ENCODE assay signal across 20 cellular contexts in genomic region chr21:38875694-38876492, GRCh38.
DNase-seq lines count a peak whose midpoint lies in the region; ATAC-seq, FAIRE-seq and TF ChIP-seq lines count a peak whose summit lies in the region.
"Had no signal": no experiment of that assay in that cellular context is flagged by ENCODE, and none has a peak within 500 bp of the region (broad histone marks: within the 10 kb centered on the region; RNA-seq: fewer than 3 reads in every experiment).

No MANE protein-coding gene starts in this region.

- no peaks in the 10 kb centered on the region for H3K9me3 Mint-ChIP-seq in MCF 10A (ENCODE audit: unreplicated experiment)

- H3K4me3 ChIP-seq in breast epithelium, result no peak overlapping the region
- H3K4me3 ChIP-seq in Loucy (ENCODE audit: low read length, poor library complexity, severe bottlenecking), result no peak overlapping the region
- no peak overlapping the region for H3K4me3 ChIP-seq in bronchial epithelial cell (ENCODE audit: low read depth, low read length)
- no peak overlapping the region for H3K4me3 ChIP-seq in thyroid gland (replicated peaks in 1 of 3)
- H3K4me3 ChIP-seq: mucosa of descending colon, SK-N-MC had no signal

- no peak overlapping the region for H3K27ac ChIP-seq in breast epithelium
- H3K27ac ChIP-seq in thyroid gland, result peak overlapping the region in 1 of 3 donors; percentile 39
- H3K27ac ChIP-seq: brain microvascular endothelial cell, SK-N-MC had no signal

- WGBS in thyroid gland, 2 donors, result 75 to 80% methylated on average over 10 of the region's 10 CpGs

- peak overlapping the region; percentile 57 for H3K4me2 ChIP-seq in Loucy (ENCODE audit: low read depth, low read length, poor library complexity, severe bottlenecking)

- intact Hi-C loops in MCF 10A (cut with micrococcal nuclease), result no loop called here
- intact Hi-C loops in breast epithelium (cut with DNase I; ENCODE audit: low total_unique reads), result no loop called here
- intact Hi-C loops in thyroid gland (cut with DNase I), result no loop called here

- TF ChIP-seq POLR2A in breast epithelium (IDR thresholded peaks at IDR 0.05) (no peak), thyroid gland (IDR thresholded peaks at IDR 0.05) (no peak)

- DNase-seq in MCF 10A (ENCODE audit: unreplicated experiment) (peak; percentile 83), breast epithelium (ENCODE audit: low spot score in 2 of 2) (no peak), bronchial epithelial cell (ENCODE audit: low read depth) (peak; percentile 50), thyroid gland (peak; percentile 10 to 21), HUDEP-2 (lab: John Stamatoyannopoulos, UW; ENCODE audit: unreplicated experiment in 76 of 76) (no peak), ureter (ENCODE audit: low spot score) (no peak)
- DNase-seq: activated CD8-positive, alpha-beta memory T cell treated with anti-CD3 and anti-CD28 coated beads, Interleukin-2, amount 50 U/mL, for 48 hours; activated naive CD4-positive, alpha-beta T cell treated with anti-CD3 and anti-CD28 coated beads, Interleukin-2, amount 50 U/mL, for 16 hours; brain microvascular endothelial cell; effector CD4-positive, alpha-beta T cell; foreskin melanocyte; left colon; mucosa of descending colon; NCI-H1105; stimulated activated CD4-positive, alpha-beta T cell treated with anti-CD3 and anti-CD28 coated beads, Interleukin-2, amount 100 ng/mL, for 48 hours had no signal

- POLR2A ChIA-PET in MCF 10A (lab: Yijun Ruan, JAX), result interaction anchor here (0.9 to 2.0 kb wide), 5 partner anchors 9 to 66 kb away, joined by 3 to 13 read pairs (median 4); no protein-coding TSS in a partner anchor

- no peak for ATAC-seq in HG02973 (IDR thresholded peaks at IDR 0.05; ENCODE audit: unreplicated experiment)
- ATAC-seq: HepG2, left colon, mucosa of descending colon had no signal

- no peak overlapping the region for H3K9ac ChIP-seq in Loucy (ENCODE audit: low read depth, low read length, poor library complexity, severe bottlenecking)

- no peak for FAIRE-seq in bronchial epithelial cell (lab: Jason Lieb, UNC)
- FAIRE-seq: HepG2 had no signal

- no peaks in the 10 kb centered on the region for H3K9me2 ChIP-seq in Loucy (replicated peaks; ENCODE audit: low read depth, low read length)

- H3K4me1 ChIP-seq in breast epithelium, result no peaks in the 10 kb centered on the region
- H3K4me1 ChIP-seq in Loucy (ENCODE audit: insufficient read depth, low read length, poor library complexity, severe bottlenecking), result peaks cover 20% of the 10 kb centered on the region
- H3K4me1 ChIP-seq in thyroid gland, result peaks cover 0 to 5% of the 10 kb centered on the region in 2 donors

- CTCF ChIA-PET in MCF 10A (lab: Yijun Ruan, JAX), result interaction anchor here (1.1 kb wide), 1 partner anchor 118 kb away, joined by 3 read pairs; no protein-coding TSS in a partner anchor

- no peaks in the 10 kb centered on the region for H3K36me3 ChIP-seq in breast epithelium
- no peaks in the 10 kb centered on the region for H3K36me3 ChIP-seq in Loucy (ENCODE audit: insufficient read depth, low read length)
- H3K36me3 ChIP-seq in bronchial epithelial cell (ENCODE audit: control insufficient read depth, insufficient read depth, low read length), result no peaks in the 10 kb centered on the region
- no peaks in the 10 kb centered on the region for H3K36me3 ChIP-seq in thyroid gland
- H3K36me3 ChIP-seq: brain microvascular endothelial cell had no signal

- no peaks in the 10 kb centered on the region for H3K36me3 Mint-ChIP-seq in MCF 10A (ENCODE audit: insufficient read depth, unreplicated experiment)

- H3F3A ChIP-seq in Loucy (ENCODE audit: low read depth), result no peaks in the 10 kb centered on the region; the same call in 1 of the 2 replicates

- no peaks in the 10 kb centered on the region for H4K20me1 ChIP-seq in Loucy (ENCODE audit: insufficient read depth, low read length, poor library complexity, severe bottlenecking)

- H3K9me3 ChIP-seq in breast epithelium, result peaks cover 0 to 5% of the 10 kb centered on the region in 2 donors
- H3K9me3 ChIP-seq in Loucy (ENCODE audit: insufficient read depth, low read depth, low read length), result no peaks in the 10 kb centered on the region
- no peaks in the 10 kb centered on the region for H3K9me3 ChIP-seq in thyroid gland
- H3K9me3 ChIP-seq: mucosa of descending colon had no signal

- no peaks in the 10 kb centered on the region for H3K27me3 Mint-ChIP-seq in MCF 10A (ENCODE audit: insufficient read depth, unreplicated experiment)

- no peaks in the 10 kb centered on the region for H3K79me2 ChIP-seq in Loucy (ENCODE audit: insufficient read depth, low read length)

- H3K27me3 ChIP-seq in breast epithelium (no peaks in the 10 kb centered on the region), Loucy (ENCODE audit: insufficient read depth, low read length, poor library complexity, severe bottlenecking) (no peaks in the 10 kb centered on the region), bronchial epithelial cell (ENCODE audit: control insufficient read depth, insufficient read depth, low read length) (no peaks in the 10 kb centered on the region), thyroid gland (no peaks in the 10 kb centered on the region)
- H3K27me3 ChIP-seq: brain microvascular endothelial cell had no signal

- BruUV-seq in MCF 10A (replicated peaks; lab: Mats Ljungman, UMichigan), result no TSS peak

- H3K4me3 Mint-ChIP-seq in MCF 10A (ENCODE audit: unreplicated experiment), result no peak overlapping the region
- H3K4me3 Mint-ChIP-seq: B cell had no signal

- no peak for TF ChIP-seq CTCF in MCF 10A (IDR thresholded peaks at IDR 0.05; ENCODE audit: unreplicated experiment)
- no peak for TF ChIP-seq CTCF in breast epithelium (IDR thresholded peaks at IDR 0.05)
- no peak for TF ChIP-seq CTCF in Loucy (conservative IDR thresholded peaks at IDR 0.05; ENCODE audit: low read length)
- TF ChIP-seq CTCF in bronchial epithelial cell (IDR thresholded peaks at IDR 0.05; ENCODE audit: insufficient read depth, low read length, severe bottlenecking), result no peak
- TF ChIP-seq CTCF in thyroid gland (IDR thresholded peaks at IDR 0.05), result no peak

- H3K27ac Mint-ChIP-seq in MCF 10A (ENCODE audit: low read depth, unreplicated experiment), result peak overlapping the region; percentile 77
- H3K27ac Mint-ChIP-seq: B cell had no signal

- H3K4me1 Mint-ChIP-seq in MCF 10A (ENCODE audit: insufficient read depth, unreplicated experiment), result peaks cover 28% of the 10 kb centered on the region
- H3K4me1 Mint-ChIP-seq: B cell had no signal

- peak overlapping the region; percentile 58 for H2AFZ ChIP-seq in Loucy (ENCODE audit: low read length)

Comparison
In these comparisons a context has a peak if more than half of its experiments do, and no peak if none do; other contexts are left out.
1. DNase-seq: peak in MCF 10A (single experiment), bronchial epithelial cell (single experiment) and thyroid gland (2 of 2); none in breast epithelium (0 of 2), HUDEP-2 (0 of 76) and ureter (single experiment).